ENCODE assay signal across 8 cellular contexts in genomic region chr9:4792054-4792571, GRCh38. TPM values are rescaled to one million over a fixed set of nuclear protein-coding genes. Genes with fewer than 3 reads are reported as not detected.
DNase-seq lines count a peak whose midpoint lies in the region; TF ChIP-seq lines count a peak whose summit lies in the region.

No MANE protein-coding gene starts in this region.

- H3K9me3 ChIP-seq in muscle layer of colon (ENCODE audit: low read length) = no peaks in the 10 kb centered on the region

- peaks cover 1% of the 10 kb centered on the region; the same call in 1 of the 2 replicates for H3K27me3 ChIP-seq in H7 (ENCODE audit: control insufficient read depth, insufficient read depth, low read length)
- H3K27me3 ChIP-seq in muscle layer of colon (ENCODE audit: control insufficient read depth in 1 of 2, insufficient read depth in 2 of 2, low read length in 2 of 2) = no peaks in the 10 kb centered on the region

- peak overlapping the region; percentile 84 for H3K4me3 ChIP-seq in GM12865 (ENCODE audit: low read depth, low read length)
- peak overlapping the region; percentile 58 for H3K4me3 ChIP-seq in H7 (ENCODE audit: insufficient read depth, low read depth, low read length)
- peak overlapping the region; percentile 54 to 63 for H3K4me3 ChIP-seq in muscle layer of colon (ENCODE audit: low read depth in 1 of 2, low read length in 2 of 2)

- H3K36me3 ChIP-seq in H7 (replicated peaks; ENCODE audit: control insufficient read depth, insufficient read depth, low read length) = no peaks in the 10 kb centered on the region
- no peaks in the 10 kb centered on the region for H3K36me3 ChIP-seq in muscle layer of colon (ENCODE audit: insufficient read depth, low read length)

- peaks cover 8% of the 10 kb centered on the region for H3K4me1 ChIP-seq in muscle layer of colon (ENCODE audit: insufficient read depth, low read length)

- H3K27ac ChIP-seq in cingulate gyrus (ENCODE audit: low read depth, low read length) = peak overlapping the region; percentile 72
- H3K27ac ChIP-seq in muscle layer of colon (ENCODE audit: low read depth, low read length) = peak overlapping the region; percentile 19

- no peak for DNase-seq in GM12865 (ENCODE audit: low read depth)
- DNase-seq in H7 = no peak
- peak; percentile 81 for DNase-seq in NCI-H2227 treated with DMSO at 0.1 percent for 48 hours (lab: John Stamatoyannopoulos, UW)
- DNase-seq in NCI-H2196 (lab: John Stamatoyannopoulos, UW; ENCODE audit: unreplicated experiment) = no peak
- no peak for DNase-seq in RKO (ENCODE audit: low spot score)
- DNase-seq in NK-92 (lab: John Stamatoyannopoulos, UW; ENCODE audit: unreplicated experiment) = no peak

- TF ChIP-seq CTCF in GM12865 (IDR thresholded peaks at IDR 0.05; ENCODE audit: insufficient read depth, low read depth, low read length, missing control alignments) = no peak

- no peak overlapping the region for H3K9ac ChIP-seq in muscle layer of colon (ENCODE audit: low read length)

RNA-seq across cellular contexts. Expression of gene RCL1, which starts 0.6 kb away (rescaled TPM):
- 16.6 and 25.6 TPM in 2 replicates for total RNA-seq in H7 (2014; rRNA removed; shearing (Covaris generic))

RNA-seq across cellular contexts. Expression of gene AK3, which starts 51.1 kb away (rescaled TPM):
- total RNA-seq in H7 (2014; rRNA removed; shearing (Covaris generic)) = 116 and 118 TPM in 2 replicates
